8 cellular contexts compared by ENCODE assay signal in the genomic region with DNA sequence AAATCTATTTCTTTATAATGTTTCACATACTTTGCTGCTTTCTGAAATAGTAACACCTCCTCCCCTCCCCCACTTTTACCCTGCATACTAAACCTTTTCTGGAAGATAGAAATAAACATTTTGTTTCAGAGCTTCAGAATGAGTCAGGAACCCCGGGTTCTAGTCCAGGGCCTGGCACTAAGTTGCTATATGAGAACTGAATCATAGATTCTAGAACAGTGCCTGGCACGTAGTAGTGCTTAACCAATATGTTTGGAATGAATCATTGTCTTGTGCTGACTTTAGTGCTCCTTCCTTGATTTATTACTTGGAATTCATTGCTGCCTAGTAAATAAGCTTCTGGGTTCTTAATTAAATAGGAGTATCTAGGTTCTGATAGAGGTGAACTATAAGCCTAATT. TPM values are rescaled to one million over a fixed set of nuclear protein-coding genes. Genes with fewer than 3 reads are reported as not detected.
A peak's percentile ranks its signal among the peaks of the same experiment; 100 is the strongest.
DNase-seq lines count a peak whose midpoint lies in the region; ATAC-seq and TF ChIP-seq lines count a peak whose summit lies in the region.

No MANE protein-coding gene starts in this region.

- no peak overlapping the region for H3K4me2 ChIP-seq in Loucy (ENCODE audit: low read depth, low read length, poor library complexity, severe bottlenecking)

- H3K79me2 ChIP-seq in Loucy (ENCODE audit: insufficient read depth, low read length), result peaks cover 97% of the 10 kb centered on the region

- no peak overlapping the region for H2AFZ ChIP-seq in Loucy (ENCODE audit: low read length)

- H3K27ac Mint-ChIP-seq in CD8-positive, alpha-beta memory T cell, result peak overlapping the region in 5 of 8 donors; percentile 1 to 64 (median 38)

- H3K9me3 Mint-ChIP-seq in CD8-positive, alpha-beta memory T cell, result no peaks in the 10 kb centered on the region

- TF ChIP-seq CTCF in Loucy (conservative IDR thresholded peaks at IDR 0.05; ENCODE audit: low read length), result no peak
- no peak for TF ChIP-seq CTCF in brain microvascular endothelial cell (IDR thresholded peaks at IDR 0.05; ENCODE audit: low read depth, low read length, missing control alignments)
- no peak for TF ChIP-seq CTCF in psoas muscle (IDR thresholded peaks at IDR 0.05)
- TF ChIP-seq CTCF in ovary (IDR thresholded peaks at IDR 0.05), result no peak

- CTCF ChIA-PET in CD8-positive, alpha-beta memory T cell (lab: Charles Lee), result interaction anchor here (0.9 kb wide), 1 partner anchor 96 kb away, joined by 3 read pairs; no protein-coding TSS in a partner anchor

- H3F3A ChIP-seq in Loucy (ENCODE audit: low read depth), result no peaks in the 10 kb centered on the region

- H3K27me3 Mint-ChIP-seq in CD8-positive, alpha-beta memory T cell, result no peaks in the 10 kb centered on the region

- in situ Hi-C loops in brain microvascular endothelial cell (cut with HindIII; ENCODE audit: low pct_ligation_motif_present, low sequenced_read_pairs), result no loop called here

- intact Hi-C loops in psoas muscle (cut with DNase I) (no loop called here), ovary (cut with DNase I) (no loop called here)

- no peak for DNase-seq in CD8-positive, alpha-beta memory T cell
- DNase-seq in brain microvascular endothelial cell (peak; percentile 70), psoas muscle (peak; percentile 29 to 55), KG1 (lab: John Stamatoyannopoulos, UW) (no peak), NCI-H187 (lab: John Stamatoyannopoulos, UW) (no peak), ovary (no peak)

- no peaks in the 10 kb centered on the region for H3K27me3 ChIP-seq in CD8-positive, alpha-beta memory T cell (ENCODE audit: insufficient read depth, low read length, poor library complexity, severe bottlenecking)
- H3K27me3 ChIP-seq in Loucy (ENCODE audit: insufficient read depth, low read length, poor library complexity, severe bottlenecking) (no peaks in the 10 kb centered on the region), brain microvascular endothelial cell (replicated peaks) (no peaks in the 10 kb centered on the region), psoas muscle (ENCODE audit: insufficient read depth in 3 of 3, low read length in 2 of 3) (no peaks in the 10 kb centered on the region), ovary (no peaks in the 10 kb centered on the region)

- H4K20me1 ChIP-seq in Loucy (ENCODE audit: insufficient read depth, low read length, poor library complexity, severe bottlenecking), result peaks cover 79% of the 10 kb centered on the region

- no peaks in the 10 kb centered on the region for H3K9me2 ChIP-seq in Loucy (replicated peaks; ENCODE audit: low read depth, low read length)

- H3K36me3 ChIP-seq in CD8-positive, alpha-beta memory T cell (ENCODE audit: insufficient read depth, low read length), result no peaks in the 10 kb centered on the region
- H3K36me3 ChIP-seq in Loucy (ENCODE audit: insufficient read depth, low read length) (no peaks in the 10 kb centered on the region), brain microvascular endothelial cell (replicated peaks) (no peaks in the 10 kb centered on the region), psoas muscle (ENCODE audit: insufficient read depth in 1 of 2, low read depth in 1 of 2) (no peaks in the 10 kb centered on the region), ovary (no peaks in the 10 kb centered on the region)

- no peak for TF ChIP-seq EP300 in ovary (IDR thresholded peaks at IDR 0.05)

- no peak overlapping the region for H3K27ac ChIP-seq in CD8-positive, alpha-beta memory T cell (ENCODE audit: low read depth, low read length)
- peak overlapping the region; percentile 82 for H3K27ac ChIP-seq in brain microvascular endothelial cell
- H3K27ac ChIP-seq in psoas muscle, result peak overlapping the region; percentile 78
- H3K27ac ChIP-seq in ovary, result no peak overlapping the region

- no peak for TF ChIP-seq POLR2A in ovary (IDR thresholded peaks at IDR 0.05)

- H3K4me3 ChIP-seq in CD8-positive, alpha-beta memory T cell (ENCODE audit: low read length), result no peak overlapping the region
- H3K4me3 ChIP-seq in Loucy (ENCODE audit: low read length, poor library complexity, severe bottlenecking), result no peak overlapping the region
- no peak overlapping the region for H3K4me3 ChIP-seq in brain microvascular endothelial cell (ENCODE audit: low read depth, low read length)
- H3K4me3 ChIP-seq in psoas muscle, result peak overlapping the region; percentile 37
- H3K4me3 ChIP-seq in ovary, result no peak overlapping the region

- peaks cover 82 to 96% (median 95%) of the 10 kb centered on the region in 3 donors for H3K4me1 Mint-ChIP-seq in CD8-positive, alpha-beta memory T cell

- ATAC-seq in psoas muscle (peak; percentile 88 to 97 (median 96)), HG03139 (IDR thresholded peaks at IDR 0.05; ENCODE audit: unreplicated experiment) (no peak)

- H3K4me3 Mint-ChIP-seq in CD8-positive, alpha-beta memory T cell, result peak overlapping the region in 6 of 7 donors; percentile 16 to 74 (median 48)

- WGBS in psoas muscle, 3 donors, result 16 to 39% (median 21%) methylated on average over 2 of the region's 2 CpGs
- 51 to 57% (median 53%) methylated on average over 2 of the region's 2 CpGs for WGBS in ovary, 3 donors

- peaks cover 69% of the 10 kb centered on the region for H3K4me1 ChIP-seq in CD8-positive, alpha-beta memory T cell (ENCODE audit: insufficient read depth, low read length)
- H3K4me1 ChIP-seq in Loucy (ENCODE audit: insufficient read depth, low read length, poor library complexity, severe bottlenecking), result peaks cover 45% of the 10 kb centered on the region
- H3K4me1 ChIP-seq in psoas muscle, result peaks cover 85% of the 10 kb centered on the region
- H3K4me1 ChIP-seq in ovary (ENCODE audit: insufficient read depth), result peaks cover 7% of the 10 kb centered on the region

- peaks cover 0 to 7% (median 2%) of the 10 kb centered on the region in 3 donors for H3K36me3 Mint-ChIP-seq in CD8-positive, alpha-beta memory T cell

- no peaks in the 10 kb centered on the region for H3K9me3 ChIP-seq in CD8-positive, alpha-beta memory T cell (ENCODE audit: low read length)
- H3K9me3 ChIP-seq in Loucy (ENCODE audit: insufficient read depth, low read depth, low read length) (no peaks in the 10 kb centered on the region), psoas muscle (no peaks in the 10 kb centered on the region), ovary (no peaks in the 10 kb centered on the region)

- POLR2A ChIA-PET in CD8-positive, alpha-beta memory T cell (lab: Charles Lee), result no interaction called here

- peak overlapping the region; percentile 51 for H3K9ac ChIP-seq in Loucy (ENCODE audit: low read depth, low read length, poor library complexity, severe bottlenecking)

RNA-seq across cellular contexts. Expression of a gene that starts 18.4 kb away (rescaled TPM):
- total RNA-seq in CD8-positive, alpha-beta memory T cell, result 100 to 1,000 TPM; 103 to 109 TPM
- 16.6 TPM for polyA plus RNA-seq in CD8-positive, alpha-beta memory T cell
- total RNA-seq in psoas muscle (10 to 100 TPM; 44.3 to 72.2 (median 63.7) TPM), ovary (10 to 100 TPM; 47.2 to 75.9 (median 62.6) TPM)
- polyA plus RNA-seq in psoas muscle (10 to 100 TPM; 35.9 to 86.0 (median 54.4) TPM), ovary (10 to 100 TPM; 39.6 to 65.4 TPM)

Comparison
In these comparisons a context has a peak if more than half of its experiments do, and no peak if none do; other contexts are left out.
1. DNase-seq: peak in brain microvascular endothelial cell (single experiment) and psoas muscle (2 of 2); none in CD8-positive, alpha-beta memory T cell (0 of 5), KG1 (single experiment), NCI-H187 (0 of 2) and ovary (0 of 5).
2. H3K27ac ChIP-seq: peak in brain microvascular endothelial cell (single experiment) and psoas muscle (single experiment); none in CD8-positive, alpha-beta memory T cell (single experiment) and ovary (0 of 2).